Comparison of ENCODE assay signal across 1 cellular context in genomic region chr16:85200471-85201278, GRCh38.
TF ChIP-seq lines count a peak whose summit lies in the region.

No MANE protein-coding gene starts in this region.

TF ChIP-seq in HepG2, 621 proteins besides CTCF, POLR2A, EP300 and RAD21 (continued from another document and continues in another):
- peak; percentile 42; the same call in 1 of the 2 replicates for TF ChIP-seq ATF2 (CRISPR knock-in tag; IDR thresholded peaks at IDR 0.05)
- TF ChIP-seq TEAD3 (CRISPR knock-in tag; optimal IDR thresholded peaks at IDR 0.05; ENCODE audit: borderline replicate concordance): peak; percentile 60
- TF ChIP-seq JUNB (CRISPR knock-in tag; IDR thresholded peaks at IDR 0.05; ENCODE audit: borderline replicate concordance): peak; percentile 57; the same call in 1 of the 2 replicates
- TF ChIP-seq JUN (CRISPR knock-in tag; IDR thresholded peaks at IDR 0.05): peak; percentile 52; the same call in 1 of the 2 replicates
- TF ChIP-seq ZFY (CRISPR knock-in tag; IDR thresholded peaks at IDR 0.05): peak; percentile 48
- TF ChIP-seq ZBTB20 (CRISPR knock-in tag; IDR thresholded peaks at IDR 0.05; ENCODE audit: borderline replicate concordance, low read depth): 0 out of 2 replicates have a peak, but pooled peaks have one; percentile 32
- TF ChIP-seq ATF6 (CRISPR knock-in tag; conservative IDR thresholded peaks at IDR 0.05): no peak
- TF ChIP-seq ZMYM3 (CRISPR knock-in tag; IDR thresholded peaks at IDR 0.05): peak; percentile 91
- TF ChIP-seq RXRB (CRISPR knock-in tag; IDR thresholded peaks at IDR 0.05; ENCODE audit: borderline replicate concordance): peak; percentile 70
- TF ChIP-seq ATF3 (CRISPR knock-in tag; IDR thresholded peaks at IDR 0.05): peak; percentile 79
- TF ChIP-seq ZNF572 (CRISPR knock-in tag; IDR thresholded peaks at IDR 0.05): 0 out of 2 replicates have a peak, but pooled peaks have one; percentile 14
- TF ChIP-seq SOX13 (IDR thresholded peaks at IDR 0.05): no peak
- peak in 1 of 2 experiments; percentile 33; a peak in 1 of 4 replicates for TF ChIP-seq SOX13 (CRISPR knock-in tag; conservative IDR thresholded peaks at IDR 0.05 in 1 of 2, IDR thresholded peaks at IDR 0.05 in 1 of 2)
- no peak for TF ChIP-seq GABPA (IDR thresholded peaks at IDR 0.05; ENCODE audit: low read depth, low read length)
- peak; percentile 46; the same call in 1 of the 2 replicates for TF ChIP-seq GABPA (CRISPR knock-in tag; IDR thresholded peaks at IDR 0.05; ENCODE audit: low read depth)
- TF ChIP-seq HDAC2 (CRISPR knock-in tag; IDR thresholded peaks at IDR 0.05): peak; percentile 54
- TF ChIP-seq SALL1 (CRISPR knock-in tag; IDR thresholded peaks at IDR 0.05): peak; percentile 61
- TF ChIP-seq IKZF5 (CRISPR knock-in tag; IDR thresholded peaks at IDR 0.05): 0 out of 2 replicates have a peak, but pooled peaks have one; percentile 36
- TF ChIP-seq CBFB (CRISPR knock-in tag; IDR thresholded peaks at IDR 0.05): no peak
- no peak for TF ChIP-seq ZFP91 (CRISPR knock-in tag; IDR thresholded peaks at IDR 0.05; ENCODE audit: borderline replicate concordance)
- TF ChIP-seq ESRRA (CRISPR knock-in tag; IDR thresholded peaks at IDR 0.05; ENCODE audit: low read depth): peak; percentile 37
- 0 out of 2 replicates have a peak, but pooled peaks have one; percentile 80 for TF ChIP-seq ZNF556 (CRISPR knock-in tag; IDR thresholded peaks at IDR 0.05; ENCODE audit: borderline replicate concordance)
- peak; percentile 95 for TF ChIP-seq ZEB1 (IDR thresholded peaks at IDR 0.05; ENCODE audit: insufficient replicate concordance, low read depth)
- 0 out of 2 replicates have a peak, but pooled peaks have one; percentile 23 for TF ChIP-seq HNF1B (CRISPR knock-in tag; IDR thresholded peaks at IDR 0.05)
- TF ChIP-seq KDM3A (CRISPR knock-in tag; IDR thresholded peaks at IDR 0.05; ENCODE audit: low read depth): no peak; the same call in 1 of the 2 replicates
- TF ChIP-seq MEF2D (CRISPR knock-in tag; IDR thresholded peaks at IDR 0.05): peak; percentile 60; the same call in 1 of the 2 replicates
- 0 out of 2 replicates have a peak, but pooled peaks have one; percentile 17 for TF ChIP-seq FOXP4 (CRISPR knock-in tag; IDR thresholded peaks at IDR 0.05)
- no peak for TF ChIP-seq GMEB1 (CRISPR knock-in tag; IDR thresholded peaks at IDR 0.05; ENCODE audit: borderline replicate concordance)
- TF ChIP-seq ZFX (CRISPR knock-in tag; IDR thresholded peaks at IDR 0.05; ENCODE audit: low read depth): peak; percentile 68; the same call in 1 of the 2 replicates
- TF ChIP-seq KAT7 (CRISPR knock-in tag; IDR thresholded peaks at IDR 0.05; ENCODE audit: borderline replicate concordance): no peak; the same call in 1 of the 2 replicates
- peak; percentile 57; the same call in 1 of the 2 replicates for TF ChIP-seq AKAP8 (CRISPR knock-in tag; IDR thresholded peaks at IDR 0.05)
- TF ChIP-seq ARNT (IDR thresholded peaks at IDR 0.05): no peak
- 0 out of 2 replicates have a peak, but pooled peaks have one; percentile 45 for TF ChIP-seq ZHX1 (CRISPR knock-in tag; IDR thresholded peaks at IDR 0.05; ENCODE audit: low read depth)
- peak; percentile 58; the same call in 1 of the 2 replicates for TF ChIP-seq ZNF792 (CRISPR knock-in tag; IDR thresholded peaks at IDR 0.05)
- peak; percentile 30; the same call in 1 of the 2 replicates for TF ChIP-seq ZMYM4 (CRISPR knock-in tag; IDR thresholded peaks at IDR 0.05)
- TF ChIP-seq ETV5 (CRISPR knock-in tag; IDR thresholded peaks at IDR 0.05; ENCODE audit: borderline replicate concordance): peak; percentile 69; the same call in 1 of the 2 replicates
- peak; percentile 82 for TF ChIP-seq RARA (CRISPR knock-in tag; IDR thresholded peaks at IDR 0.05)
- TF ChIP-seq ZNF350 (CRISPR knock-in tag; IDR thresholded peaks at IDR 0.05; ENCODE audit: borderline replicate concordance, low read depth): peak; percentile 64; the same call in 1 of the 2 replicates
- 0 out of 2 replicates have a peak, but pooled peaks have one; percentile 2 for TF ChIP-seq ZNF362 (CRISPR knock-in tag; IDR thresholded peaks at IDR 0.05; ENCODE audit: borderline replicate concordance)
- 0 out of 2 replicates have a peak, but pooled peaks have one; percentile 23 for TF ChIP-seq SIX1 (CRISPR knock-in tag; IDR thresholded peaks at IDR 0.05; ENCODE audit: borderline replicate concordance)
- no peak for TF ChIP-seq LCORL (IDR thresholded peaks at IDR 0.05)
- peak; percentile 46; the same call in 1 of the 2 replicates for TF ChIP-seq LCORL (CRISPR knock-in tag; IDR thresholded peaks at IDR 0.05)
- 0 out of 2 replicates have a peak, but pooled peaks have one; percentile 27 for TF ChIP-seq MTF2 (CRISPR knock-in tag; IDR thresholded peaks at IDR 0.05; ENCODE audit: borderline replicate concordance)
- TF ChIP-seq MAZ (IDR thresholded peaks at IDR 0.05; ENCODE audit: borderline replicate concordance, low read depth, low read length): no peak
- no peak for TF ChIP-seq MAZ (CRISPR knock-in tag; IDR thresholded peaks at IDR 0.05; ENCODE audit: low read depth)
- TF ChIP-seq ADNP (CRISPR knock-in tag; IDR thresholded peaks at IDR 0.05): 0 out of 2 replicates have a peak, but pooled peaks have one; percentile 69
- peak; percentile 64; the same call in 1 of the 2 replicates for TF ChIP-seq RCOR2 (CRISPR knock-in tag; IDR thresholded peaks at IDR 0.05)
